Comparison of ENCODE assay signal across 1 cellular context in genomic region chr11:123191939-123192338, GRCh38.
TF ChIP-seq lines count a peak whose summit lies in the region.

No MANE protein-coding gene starts in this region.

TF ChIP-seq in IMR-90, 13 proteins besides CTCF, POLR2A, EP300 and RAD21 (continued from another document):
- TF ChIP-seq, protein P1, sequence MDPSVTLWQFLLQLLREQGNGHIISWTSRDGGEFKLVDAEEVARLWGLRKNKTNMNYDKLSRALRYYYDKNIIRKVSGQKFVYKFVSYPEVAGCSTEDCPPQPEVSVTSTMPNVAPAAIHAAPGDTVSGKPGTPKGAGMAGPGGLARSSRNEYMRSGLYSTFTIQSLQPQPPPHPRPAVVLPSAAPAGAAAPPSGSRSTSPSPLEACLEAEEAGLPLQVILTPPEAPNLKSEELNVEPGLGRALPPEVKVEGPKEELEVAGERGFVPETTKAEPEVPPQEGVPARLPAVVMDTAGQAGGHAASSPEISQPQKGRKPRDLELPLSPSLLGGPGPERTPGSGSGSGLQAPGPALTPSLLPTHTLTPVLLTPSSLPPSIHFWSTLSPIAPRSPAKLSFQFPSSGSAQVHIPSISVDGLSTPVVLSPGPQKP (IDR thresholded peaks at IDR 0.05; ENCODE audit: borderline replicate concordance, low read depth, low read length): no peak
- TF ChIP-seq MAZ (IDR thresholded peaks at IDR 0.05; ENCODE audit: borderline replicate concordance, low read depth, low read length) (no peak), RCOR1 (IDR thresholded peaks at IDR 0.05; ENCODE audit: insufficient replicate concordance, low read length) (no peak), SMC3 (IDR thresholded peaks at IDR 0.05; ENCODE audit: low read depth, low read length) (no peak), NFE2L2 (IDR thresholded peaks at IDR 0.05; ENCODE audit: low read depth, low read length) (no peak), RFX5 (IDR thresholded peaks at IDR 0.05; ENCODE audit: low read depth, low read length) (no peak)
